Comparison of ENCODE assay signal across 13 cellular contexts in the genomic region with DNA sequence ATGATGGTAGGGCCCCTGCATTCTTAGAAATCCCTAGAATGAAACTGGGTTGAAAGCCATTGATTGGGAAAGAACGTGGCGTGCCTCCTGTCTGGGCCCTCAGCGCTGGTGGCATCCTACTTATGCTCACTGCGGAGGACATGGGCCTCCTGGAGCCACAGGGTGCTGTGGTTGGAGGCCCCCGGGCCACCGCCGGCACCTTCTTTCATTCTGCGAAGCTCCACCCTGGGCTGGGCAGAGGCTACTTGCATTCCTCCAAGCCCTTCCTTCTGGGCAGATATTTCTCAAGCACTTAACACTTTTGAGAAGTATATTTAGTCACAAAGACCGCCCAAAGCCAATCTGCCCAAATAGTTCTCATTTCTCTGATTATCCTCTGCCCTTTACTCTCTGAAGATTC.
"Had no signal": no experiment of that assay in that cellular context is flagged by ENCODE, and none has a peak within 500 bp of the region (broad histone marks: within the 10 kb centered on the region; RNA-seq: fewer than 3 reads in every experiment).

No MANE protein-coding gene starts in this region.

- H3K4me3 ChIP-seq: coronary artery, heart right ventricle, skin epidermis had no signal

- H3K36me3 ChIP-seq: heart right ventricle had no signal

- H3K9me3 ChIP-seq: heart right ventricle had no signal

- H3K9me3 Mint-ChIP-seq: activated CD4-positive, alpha-beta memory T cell treated with anti-CD3 and anti-CD28 coated beads for 36 hours; activated naive CD4-positive, alpha-beta T cell treated with anti-CD3 and anti-CD28 coated beads, Interleukin-2, amount 10 ng/mL, durations not matched to agents 7 days and 5 days; stimulated activated naive CD8-positive, alpha-beta T cell treated with anti-CD3 and anti-CD28 coated beads, Interleukin-15, amount 100 ng/mL, for 72 hours had no signal

- ATAC-seq: heart right ventricle; right cardiac atrium; SK-N-SH treated with all-trans-retinoic acid at 6 μM for 48 hours; stimulated activated naive CD8-positive, alpha-beta T cell treated with anti-CD3 and anti-CD28 coated beads, Interleukin-15, amount 100 ng/mL, for 72 hours had no signal

- H3K36me3 Mint-ChIP-seq: activated CD4-positive, alpha-beta memory T cell treated with anti-CD3 and anti-CD28 coated beads for 36 hours; activated naive CD4-positive, alpha-beta T cell treated with anti-CD3 and anti-CD28 coated beads, Interleukin-2, amount 10 ng/mL, durations not matched to agents 7 days and 5 days had no signal

- H3K4me1 ChIP-seq: heart right ventricle had no signal

- H3K4me3 Mint-ChIP-seq: activated CD4-positive, alpha-beta memory T cell treated with anti-CD3 and anti-CD28 coated beads for 36 hours; activated naive CD4-positive, alpha-beta T cell treated with anti-CD3 and anti-CD28 coated beads, Interleukin-2, amount 10 ng/mL, durations not matched to agents 7 days and 5 days; nephron; stimulated activated naive CD8-positive, alpha-beta T cell treated with anti-CD3 and anti-CD28 coated beads, Interleukin-15, amount 100 ng/mL, for 72 hours had no signal

- DNase-seq: activated CD4-positive, alpha-beta memory T cell treated with anti-CD3 and anti-CD28 coated beads for 36 hours; activated CD4-positive, alpha-beta T cell treated with anti-CD3 and anti-CD28 coated beads for 48 hours; activated effector memory CD4-positive, alpha-beta T cell treated with anti-CD3 and anti-CD28 coated beads, Interleukin-2, amount 50 U/mL, for 16 hours; activated naive CD4-positive, alpha-beta T cell treated with anti-CD3 and anti-CD28 coated beads, Interleukin-2, amount 10 ng/mL, durations not matched to agents 7 days and 5 days; amygdala; heart right ventricle; right cardiac atrium; stimulated activated CD4-positive, alpha-beta T cell treated with anti-CD3 and anti-CD28 coated beads, Interleukin-1b, Interleukin-23, amount 100 ng/mL, for 48 hours; stimulated activated naive CD8-positive, alpha-beta T cell treated with anti-CD3 and anti-CD28 coated beads, Interleukin-15, amount 100 ng/mL, for 72 hours had no signal

- H3K27ac Mint-ChIP-seq: activated CD4-positive, alpha-beta memory T cell treated with anti-CD3 and anti-CD28 coated beads for 36 hours; activated naive CD4-positive, alpha-beta T cell treated with anti-CD3 and anti-CD28 coated beads, Interleukin-2, amount 10 ng/mL, durations not matched to agents 7 days and 5 days had no signal

- H3K27ac ChIP-seq: coronary artery, heart right ventricle, skin epidermis had no signal

- H3K27me3 Mint-ChIP-seq: activated CD4-positive, alpha-beta memory T cell treated with anti-CD3 and anti-CD28 coated beads for 36 hours had no signal
